1 cellular context compared by ENCODE assay signal in genomic region chr2:105299290-105299689, GRCh38.
TF ChIP-seq lines count a peak whose summit lies in the region.

No MANE protein-coding gene starts in this region.

TF ChIP-seq in WTC11, 78 proteins besides CTCF, POLR2A, EP300 and RAD21 (continued from another document):
- TF ChIP-seq, protein P1, sequence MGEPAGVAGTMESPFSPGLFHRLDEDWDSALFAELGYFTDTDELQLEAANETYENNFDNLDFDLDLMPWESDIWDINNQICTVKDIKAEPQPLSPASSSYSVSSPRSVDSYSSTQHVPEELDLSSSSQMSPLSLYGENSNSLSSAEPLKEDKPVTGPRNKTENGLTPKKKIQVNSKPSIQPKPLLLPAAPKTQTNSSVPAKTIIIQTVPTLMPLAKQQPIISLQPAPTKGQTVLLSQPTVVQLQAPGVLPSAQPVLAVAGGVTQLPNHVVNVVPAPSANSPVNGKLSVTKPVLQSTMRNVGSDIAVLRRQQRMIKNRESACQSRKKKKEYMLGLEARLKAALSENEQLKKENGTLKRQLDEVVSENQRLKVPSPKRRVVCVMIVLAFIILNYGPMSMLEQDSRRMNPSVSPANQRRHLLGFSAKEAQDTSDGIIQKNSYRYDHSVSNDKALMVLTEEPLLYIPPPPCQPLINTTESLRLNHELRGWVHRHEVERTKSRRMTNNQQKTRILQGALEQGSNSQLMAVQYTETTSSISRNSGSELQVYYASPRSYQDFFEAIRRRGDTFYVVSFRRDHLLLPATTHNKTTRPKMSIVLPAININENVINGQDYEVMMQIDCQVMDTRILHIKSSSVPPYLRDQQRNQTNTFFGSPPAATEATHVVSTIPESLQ (CRISPR knock-in tag; IDR thresholded peaks at IDR 0.05), result no peak
- TF ChIP-seq, protein P2, sequence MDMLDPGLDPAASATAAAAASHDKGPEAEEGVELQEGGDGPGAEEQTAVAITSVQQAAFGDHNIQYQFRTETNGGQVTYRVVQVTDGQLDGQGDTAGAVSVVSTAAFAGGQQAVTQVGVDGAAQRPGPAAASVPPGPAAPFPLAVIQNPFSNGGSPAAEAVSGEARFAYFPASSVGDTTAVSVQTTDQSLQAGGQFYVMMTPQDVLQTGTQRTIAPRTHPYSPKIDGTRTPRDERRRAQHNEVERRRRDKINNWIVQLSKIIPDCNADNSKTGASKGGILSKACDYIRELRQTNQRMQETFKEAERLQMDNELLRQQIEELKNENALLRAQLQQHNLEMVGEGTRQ (CRISPR knock-in tag; IDR thresholded peaks at IDR 0.05), result peak; percentile 51; the same call in 1 of the 2 replicates
- TF ChIP-seq ARID4B (CRISPR knock-in tag; IDR thresholded peaks at IDR 0.05; ENCODE audit: borderline replicate concordance), result no peak
- TF ChIP-seq PREB (CRISPR knock-in tag; IDR thresholded peaks at IDR 0.05; ENCODE audit: borderline replicate concordance), result no peak
- no peak for TF ChIP-seq ERG (CRISPR knock-in tag; IDR thresholded peaks at IDR 0.05)
